12 cellular contexts compared by ENCODE assay signal in genomic region chr1:8281843-8282509, GRCh38. TPM values are rescaled to one million over a fixed set of nuclear protein-coding genes. Genes with fewer than 3 reads are reported as not detected.
DNase-seq lines count a peak whose midpoint lies in the region; ATAC-seq and TF ChIP-seq lines count a peak whose summit lies in the region.
"Had no signal": no experiment of that assay in that cellular context is flagged by ENCODE, and none has a peak within 500 bp of the region (broad histone marks: within the 10 kb centered on the region; RNA-seq: fewer than 3 reads in every experiment).

No MANE protein-coding gene starts in this region.

- peak; percentile 23 to 70 for ATAC-seq in left cardiac atrium
- no peak for ATAC-seq in GM18511 (IDR thresholded peaks at IDR 0.05; ENCODE audit: unreplicated experiment)
- ATAC-seq: T-cell had no signal

- no peak for TF ChIP-seq CTCF in osteoblast (IDR thresholded peaks at IDR 0.05; ENCODE audit: extremely low read depth, low read depth, low read length)
- no peak for TF ChIP-seq CTCF in SK-N-SH (IDR thresholded peaks at IDR 0.05)
- TF ChIP-seq CTCF in uterus (IDR thresholded peaks at IDR 0.05) = no peak

- 85% methylated on average over 12 of the region's 14 CpGs for WGBS in SK-N-SH (ENCODE audit: low lambda C conversion rate)

- H3K36me3 ChIP-seq in osteoblast (ENCODE audit: insufficient read depth, low read length) (no peaks in the 10 kb centered on the region), SK-N-SH (replicated peaks in 1 of 2; ENCODE audit: control insufficient read depth in 1 of 2, insufficient read depth in 2 of 2, low read length in 1 of 2) (no peaks in the 10 kb centered on the region), uterus (no peaks in the 10 kb centered on the region)

- H3F3A ChIP-seq in SK-N-SH (replicated peaks; ENCODE audit: insufficient read depth) = no peaks in the 10 kb centered on the region

- no peak overlapping the region for H3K9ac ChIP-seq in SK-N-SH

- H3K9me3 ChIP-seq in osteoblast (ENCODE audit: low read depth, low read length) = no peaks in the 10 kb centered on the region
- no peaks in the 10 kb centered on the region for H3K9me3 ChIP-seq in SK-N-SH
- no peaks in the 10 kb centered on the region for H3K9me3 ChIP-seq in uterus

- H3K4me3 ChIP-seq in osteoblast (ENCODE audit: insufficient read depth, low read length) (peak overlapping the region; percentile 34), SK-N-SH (ENCODE audit: low read depth in 2 of 2, low read length in 1 of 2) (no peak overlapping the region), uterus (no peak overlapping the region)

- H4K20me1 ChIP-seq in osteoblast (ENCODE audit: insufficient read depth, low read length) (no peaks in the 10 kb centered on the region), SK-N-SH (ENCODE audit: insufficient read depth) (no peaks in the 10 kb centered on the region)

- H3K27ac ChIP-seq in osteoblast (ENCODE audit: low read depth, low read length) (no peak overlapping the region), SK-N-SH (ENCODE audit: low read depth in 2 of 2, low read length in 1 of 2) (no peak overlapping the region), uterus (no peak overlapping the region)

- TF ChIP-seq RAD21 in SK-N-SH (IDR thresholded peaks at IDR 0.05; ENCODE audit: low read length) = no peak

- H3K27me3 ChIP-seq in osteoblast (ENCODE audit: insufficient read depth, low read length) (no peaks in the 10 kb centered on the region), SK-N-SH (ENCODE audit: insufficient read depth) (no peaks in the 10 kb centered on the region), uterus (no peaks in the 10 kb centered on the region)

- no peaks in the 10 kb centered on the region for H3K9me2 ChIP-seq in SK-N-SH

- H3K4me1 ChIP-seq in osteoblast (ENCODE audit: insufficient read depth, low read length) = no peaks in the 10 kb centered on the region
- no peaks in the 10 kb centered on the region for H3K4me1 ChIP-seq in SK-N-SH (ENCODE audit: control insufficient read depth in 1 of 2, insufficient read depth in 2 of 2, low read depth in 1 of 2, low read length in 1 of 2)
- H3K4me1 ChIP-seq in uterus = no peaks in the 10 kb centered on the region

- H2AFZ ChIP-seq in osteoblast (ENCODE audit: low read length) = peak overlapping the region; percentile 73
- no peak overlapping the region for H2AFZ ChIP-seq in SK-N-SH (ENCODE audit: low read depth)

- POLR2A ChIA-PET in SK-N-SH (lab: Yijun Ruan, JAX) = no interaction called here

- H3K4me2 ChIP-seq in osteoblast (ENCODE audit: insufficient read depth, low read length) (peak overlapping the region; percentile 33), SK-N-SH (no peak overlapping the region)

- intact Hi-C loops in left cardiac atrium (cut with DNase I) (no loop called here), uterus (cut with DNase I; ENCODE audit: low total_unique reads) (no loop called here)

- no peak for TF ChIP-seq POLR2A in uterus (IDR thresholded peaks at IDR 0.05)

- H3K79me2 ChIP-seq in osteoblast (ENCODE audit: insufficient read depth, low read length) = no peaks in the 10 kb centered on the region
- H3K79me2 ChIP-seq in SK-N-SH (ENCODE audit: insufficient read depth) = no peaks in the 10 kb centered on the region

- no peak for TF ChIP-seq EP300 in SK-N-SH (IDR thresholded peaks at IDR 0.05; ENCODE audit: borderline replicate concordance in 1 of 2, low read depth in 1 of 2, low read length in 1 of 2)

- CTCF ChIA-PET in SK-N-SH (lab: Yijun Ruan, JAX) = interaction anchor here (1.5 kb wide), 1 partner anchor 12 kb away, joined by 3 read pairs; no protein-coding TSS in a partner anchor

- DNase-seq in ELF-1 (ENCODE audit: low read depth, low spot score) (peak; percentile 27), RPMI7951 (ENCODE audit: low read depth) (peak; percentile 54), left cardiac atrium (no peak), osteoblast (ENCODE audit: insufficient read length, low spot score, missing footprints) (peak; percentile 15), SK-N-SH (no peak), uterus (no peak), iPS-NIHi7 (ENCODE audit: extremely low spot score) (no peak)
- DNase-seq: activated CD4-positive, alpha-beta T cell treated with anti-CD3 and anti-CD28 coated beads for 48 hours; MM.1S; T-cell had no signal

TF ChIP-seq in SK-N-SH, 30 proteins besides CTCF, POLR2A, EP300 and RAD21:
- TF ChIP-seq TEAD4 (IDR thresholded peaks at IDR 0.05; ENCODE audit: borderline replicate concordance, insufficient read depth) (no peak), MXI1 (IDR thresholded peaks at IDR 0.05; ENCODE audit: low read depth, low read length) (no peak), EZH2phosphoT487 (IDR thresholded peaks at IDR 0.05; ENCODE audit: borderline replicate concordance, low read depth) (no peak)
TF ChIP-seq in SK-N-SH: peak in this region for 0.

RNA-seq across cellular contexts. Expression of gene SLC45A1, which starts 35.9 kb away (rescaled TPM):
- total RNA-seq in RPMI7951 (2014; rRNA removed; shearing (Covaris generic)) = 0.20 and 0.84 TPM in 2 replicates
- total RNA-seq in left cardiac atrium = 1 to 10 TPM; 1.8 to 2.2 TPM
- total RNA-seq in osteoblast = 1.8 and 2.4 TPM in 2 replicates
- polyA plus RNA-seq in SK-N-SH (2012; rRNA removed) = 1.4 and 2.5 TPM in 2 replicates
- polyA plus RNA-seq in SK-N-SH (2012; cell fraction: cytosol; rRNA removed) = 1.1 and 2.0 TPM in 2 replicates
- polyA plus RNA-seq in SK-N-SH (2012; cell fraction: nucleus; rRNA removed) = 4.1 and 4.3 TPM in 2 replicates
- total RNA-seq in uterus = 10 to 100 TPM in 2 of 4 donors, 1 to 10 TPM in 1, under 1 TPM in 1; 0.51 to 13.8 (median 7.4) TPM
- total RNA-seq: HT1080 had no signal

Comparison
In these comparisons a context has a peak if more than half of its experiments do, and no peak if none do; other contexts are left out.
1. DNase-seq: peak in ELF-1 (single experiment), RPMI7951 (single experiment) and osteoblast (single experiment); none in left cardiac atrium (single experiment), SK-N-SH (single experiment), uterus (0 of 2) and iPS-NIHi7 (single experiment).